In genomic region chr11:106326087-106326486, GRCh38 we compare ENCODE assay signal across 33 cellular contexts.
DNase-seq lines count a peak whose midpoint lies in the region; ATAC-seq and TF ChIP-seq lines count a peak whose summit lies in the region.
"Had no signal": no experiment of that assay in that cellular context is flagged by ENCODE, and none has a peak within 500 bp of the region (broad histone marks: within the 10 kb centered on the region; RNA-seq: fewer than 3 reads in every experiment).

No MANE protein-coding gene starts in this region.

- DNase-seq in GM23338 (ENCODE audit: low spot score) (no peak), inferior parietal cortex (ENCODE audit: extremely low spot score) (peak; percentile 22), middle frontal gyrus (ENCODE audit: extremely low spot score, low spot score) (peak; percentile 13), putamen (ENCODE audit: low spot score) (peak; percentile 11), CD14-positive monocyte (ENCODE audit: low spot score) (no peak), GM19238 (ENCODE audit: insufficient read length, low spot score) (no peak)
- DNase-seq in CD8-positive, alpha-beta memory T cell, result no peak
- DNase-seq: 8988T; ACHN; AML-193; BE2C; C1 segment of cervical spinal cord; Caco-2; Calu3; CD4-positive, alpha-beta memory T cell; CD4-positive, alpha-beta T cell; CD4-positive, CD25-positive, alpha-beta regulatory T cell; CD8-positive, alpha-beta T cell; COR-L47; DMS 273 treated with DMSO at 0.1 percent for 48 hours; DMS153; DMS53; DMS79; DMS79 treated with DMSO at 0.1 percent for 48 hours; DND-41; EL had no signal

- peaks cover 5% of the 10 kb centered on the region for H3K36me3 Mint-ChIP-seq in GM23338 (ENCODE audit: low read depth)
- no peaks in the 10 kb centered on the region for H3K36me3 Mint-ChIP-seq in CD14-positive monocyte
- no peaks in the 10 kb centered on the region for H3K36me3 Mint-ChIP-seq in CD8-positive, alpha-beta memory T cell
- H3K36me3 Mint-ChIP-seq: CD4-positive, alpha-beta memory T cell; CD4-positive, CD25-positive, alpha-beta regulatory T cell; CD8-positive, alpha-beta T cell had no signal

- no peaks in the 10 kb centered on the region for H3K79me2 ChIP-seq in GM23338 (replicated peaks; ENCODE audit: insufficient read depth)

- H2AFZ ChIP-seq in GM23338, result no peak overlapping the region

- peaks cover 16% of the 10 kb centered on the region for H3K4me1 ChIP-seq in GM23338 (ENCODE audit: insufficient read depth)
- H3K4me1 ChIP-seq in CD8-positive, alpha-beta memory T cell (ENCODE audit: insufficient read depth, low read length), result no peaks in the 10 kb centered on the region
- H3K4me1 ChIP-seq: A549; BE2C; BLaER1; BLaER1 treated with 17β-estradiol and CSF1 and Interleukin-3, amounts not matched to agents 10 nM and 100 nM; Caco-2 had no signal

- no peak for TF ChIP-seq CTCF in GM23338 (conservative IDR thresholded peaks at IDR 0.05; ENCODE audit: low read depth in 2 of 2)
- no peak for TF ChIP-seq CTCF in CD14-positive monocyte (IDR thresholded peaks at IDR 0.05)

- peaks cover 21% of the 10 kb centered on the region for H3K4me1 Mint-ChIP-seq in GM23338
- H3K4me1 Mint-ChIP-seq in CD14-positive monocyte, result no peaks in the 10 kb centered on the region
- no peaks in the 10 kb centered on the region for H3K4me1 Mint-ChIP-seq in CD8-positive, alpha-beta memory T cell
- H3K4me1 Mint-ChIP-seq: B cell; CD4-positive, alpha-beta memory T cell; CD4-positive, CD25-positive, alpha-beta regulatory T cell had no signal

- peak overlapping the region; percentile 53 for H3K4me2 ChIP-seq in GM23338
- H3K4me2 ChIP-seq: A549; BLaER1; BLaER1 treated with 17β-estradiol and CSF1 and Interleukin-3, amounts not matched to agents 10 nM and 100 nM had no signal

- POLR2A ChIA-PET in CD8-positive, alpha-beta memory T cell (lab: Charles Lee), result no interaction called here

- H4K20me1 ChIP-seq in GM23338 (replicated peaks; ENCODE audit: insufficient read depth), result no peaks in the 10 kb centered on the region
- H4K20me1 ChIP-seq: BLaER1; BLaER1 treated with 17β-estradiol and CSF1 and Interleukin-3, amounts not matched to agents 10 nM and 100 nM had no signal

- H3K27ac ChIP-seq in GM23338 (ENCODE audit: low read depth), result no peak overlapping the region
- H3K27ac ChIP-seq in CD8-positive, alpha-beta memory T cell (ENCODE audit: low read depth, low read length), result no peak overlapping the region
- H3K27ac ChIP-seq: 22Rv1; A549; BLaER1; BLaER1 treated with 17β-estradiol and CSF1 and Interleukin-3, amounts not matched to agents 10 nM and 100 nM; C4-2B had no signal

- no peak overlapping the region for H3K4me3 ChIP-seq in GM23338
- no peak overlapping the region for H3K4me3 ChIP-seq in CD8-positive, alpha-beta memory T cell (ENCODE audit: low read length)
- H3K4me3 ChIP-seq: A549; BLaER1; BLaER1 treated with 17β-estradiol and CSF1 and Interleukin-3, amounts not matched to agents 10 nM and 100 nM had no signal

- no peaks in the 10 kb centered on the region for H3K36me3 ChIP-seq in GM23338 (ENCODE audit: insufficient read depth)
- no peaks in the 10 kb centered on the region for H3K36me3 ChIP-seq in CD8-positive, alpha-beta memory T cell (ENCODE audit: insufficient read depth, low read length)
- H3K36me3 ChIP-seq: BE2C; BLaER1; BLaER1 treated with 17β-estradiol and CSF1 and Interleukin-3, amounts not matched to agents 10 nM and 100 nM had no signal

- H3K27me3 Mint-ChIP-seq in GM23338 (ENCODE audit: insufficient read depth, low read depth, poor library complexity), result peaks cover 5% of the 10 kb centered on the region
- H3K27me3 Mint-ChIP-seq in CD14-positive monocyte (ENCODE audit: low read depth in 3 of 3), result peaks cover 0 to 1% (median 0%) of the 10 kb centered on the region in 3 donors
- H3K27me3 Mint-ChIP-seq in CD8-positive, alpha-beta memory T cell, result no peaks in the 10 kb centered on the region
- H3K27me3 Mint-ChIP-seq: B cell; CD4-positive, alpha-beta memory T cell; CD4-positive, alpha-beta T cell; CD4-positive, CD25-positive, alpha-beta regulatory T cell had no signal

- H3F3A ChIP-seq in GM23338 (replicated peaks; ENCODE audit: low read depth), result no peaks in the 10 kb centered on the region

- intact Hi-C loops in CD14-positive monocyte (cut with micrococcal nuclease), result no loop called here

- H3K9me3 Mint-ChIP-seq in GM23338 (peaks cover 11% of the 10 kb centered on the region; the same call in 2 of the 3 replicates), CD14-positive monocyte (peaks cover 0 to 13% (median 2%) of the 10 kb centered on the region in 7 donors)
- H3K9me3 Mint-ChIP-seq in CD8-positive, alpha-beta memory T cell, result peaks cover 0 to 4% (median 2%) of the 10 kb centered on the region in 5 donors

- no peaks in the 10 kb centered on the region for H3K27me3 ChIP-seq in GM23338 (ENCODE audit: insufficient read depth)
- no peaks in the 10 kb centered on the region for H3K27me3 ChIP-seq in CD8-positive, alpha-beta memory T cell (ENCODE audit: insufficient read depth, low read length, poor library complexity, severe bottlenecking)
- H3K27me3 ChIP-seq: BE2C; BLaER1; BLaER1 treated with 17β-estradiol and CSF1 and Interleukin-3, amounts not matched to agents 10 nM and 100 nM had no signal

- no peaks in the 10 kb centered on the region for H3K9me3 ChIP-seq in CD8-positive, alpha-beta memory T cell (ENCODE audit: low read length)
- H3K9me3 ChIP-seq: A549, BE2C, BLaER1 had no signal

- H3K9me2 ChIP-seq in GM23338 (ENCODE audit: insufficient read depth), result peaks cover 4% of the 10 kb centered on the region

- no peak overlapping the region for H3K4me3 Mint-ChIP-seq in GM23338
- H3K4me3 Mint-ChIP-seq in CD14-positive monocyte, result no peak overlapping the region
- H3K4me3 Mint-ChIP-seq in CD8-positive, alpha-beta memory T cell, result no peak overlapping the region
- H3K4me3 Mint-ChIP-seq: B cell; CD4-positive, alpha-beta memory T cell; CD4-positive, alpha-beta T cell; CD4-positive, CD25-positive, alpha-beta regulatory T cell; CD8-positive, alpha-beta T cell had no signal

- H3K27ac Mint-ChIP-seq in GM23338 (no peak overlapping the region), CD14-positive monocyte (no peak overlapping the region)
- no peak overlapping the region for H3K27ac Mint-ChIP-seq in CD8-positive, alpha-beta memory T cell
- H3K27ac Mint-ChIP-seq: B cell; CD4-positive, alpha-beta memory T cell; CD4-positive, alpha-beta T cell; CD4-positive, CD25-positive, alpha-beta regulatory T cell; CD8-positive, alpha-beta T cell had no signal

- CTCF ChIA-PET in CD8-positive, alpha-beta memory T cell (lab: Charles Lee), result no interaction called here

- ATAC-seq in GM23338 (no peak), HG02623 (IDR thresholded peaks at IDR 0.05; ENCODE audit: unreplicated experiment) (no peak)
- ATAC-seq: A549; CD8-positive, alpha-beta T cell had no signal

TF ChIP-seq in GM23338, 12 proteins besides CTCF, POLR2A, EP300 and RAD21 (continues in another document):
- TF ChIP-seq STAT1 (IDR thresholded peaks at IDR 0.05; ENCODE audit: unreplicated experiment) (no peak), ZNF331 (CRISPR knock-in tag; IDR thresholded peaks at IDR 0.05; ENCODE audit: low read depth) (no peak)

Comparison
In these comparisons a context has a peak if more than half of its experiments do, and no peak if none do; other contexts are left out.
1. DNase-seq: peak in inferior parietal cortex (single experiment), middle frontal gyrus (single experiment) and putamen (single experiment); none in GM23338 (single experiment), CD14-positive monocyte (single experiment), CD8-positive, alpha-beta memory T cell (0 of 5) and GM19238 (single experiment).